24 cellular contexts compared by ENCODE assay signal in genomic region chr13:42720858-42721219, GRCh38.
DNase-seq lines count a peak whose midpoint lies in the region; ATAC-seq, FAIRE-seq and TF ChIP-seq lines count a peak whose summit lies in the region.
"Had no signal": no experiment of that assay in that cellular context is flagged by ENCODE, and none has a peak within 500 bp of the region (broad histone marks: within the 10 kb centered on the region; RNA-seq: fewer than 3 reads in every experiment).

No MANE protein-coding gene starts in this region.

- no peaks in the 10 kb centered on the region for H4K20me1 ChIP-seq in GM23338 (replicated peaks; ENCODE audit: insufficient read depth)
- H4K20me1 ChIP-seq in fibroblast of lung (ENCODE audit: control insufficient read depth, extremely low read depth, insufficient read depth, low read length) = no peaks in the 10 kb centered on the region

- H3K27me3 ChIP-seq in GM23338 (ENCODE audit: insufficient read depth) = no peaks in the 10 kb centered on the region
- H3K27me3 ChIP-seq in fibroblast of lung (ENCODE audit: control insufficient read depth, insufficient read depth, low read length) = no peaks in the 10 kb centered on the region
- H3K27me3 ChIP-seq: cardiac muscle cell, gastrocnemius medialis, sigmoid colon had no signal

- no peaks in the 10 kb centered on the region for H3K9me3 ChIP-seq in A549
- H3K9me3 ChIP-seq in fibroblast of lung (ENCODE audit: control insufficient read depth, insufficient read depth, low read depth, low read length) = no peaks in the 10 kb centered on the region
- H3K9me3 ChIP-seq: gastrocnemius medialis had no signal

- H2AFZ ChIP-seq in GM23338 = peak overlapping the region; percentile 40; the same call in 1 of the 2 replicates
- peak overlapping the region; percentile 10 for H2AFZ ChIP-seq in fibroblast of lung (ENCODE audit: low read length)

- ATAC-seq in A549 (peak in 1 of 2 experiments; percentile 36; a peak in 1 of 6 replicates), GM23338 (no peak), SK-N-SH treated with all-trans-retinoic acid at 6 μM for 48 hours (peak; percentile 62), GM18873 (IDR thresholded peaks at IDR 0.05; ENCODE audit: low FRiP score, unreplicated experiment) (no peak)
- ATAC-seq: gastrocnemius medialis; stimulated activated naive B cell treated with anti-CD40 and anti-IgM and Interleukin-4, amounts not matched to agents 10 μg/mL and 1 μg/mL and 100 μg/mL, for 72 hours had no signal

- H3K9me3 Mint-ChIP-seq in GM23338 = no peaks in the 10 kb centered on the region; the same call in 2 of the 3 replicates
- H3K9me3 Mint-ChIP-seq: stimulated activated naive B cell treated with anti-CD40 and anti-IgM and Interleukin-4, amounts not matched to agents 10 μg/mL and 1 μg/mL and 100 μg/mL, for 72 hours had no signal

- H3K9ac ChIP-seq in fibroblast of lung (ENCODE audit: insufficient read depth, low read length) = no peak overlapping the region

- no peak for FAIRE-seq in A549 (lab: Jason Lieb, UNC)
- FAIRE-seq: HTR-8/SVneo had no signal

- no peaks in the 10 kb centered on the region for H3K36me3 Mint-ChIP-seq in GM23338 (ENCODE audit: low read depth)
- H3K36me3 Mint-ChIP-seq: CD4-positive, CD25-positive, alpha-beta regulatory T cell; stimulated activated naive B cell treated with anti-CD40 and anti-IgM and Interleukin-4, amounts not matched to agents 10 μg/mL and 1 μg/mL and 100 μg/mL, for 72 hours had no signal

- no peak for TF ChIP-seq POLR2A in A549 (IDR thresholded peaks at IDR 0.05; ENCODE audit: low read length)

- H3K4me3 ChIP-seq in A549 (0 out of 3 replicates have a peak overlapping the region, but pooled peaks have one; percentile 12), GM23338 (no peak overlapping the region), fibroblast of lung (replicated peaks in 1 of 4; ENCODE audit: control extremely low read depth in 1 of 4, insufficient read depth in 1 of 4, low read depth in 3 of 4, low read length in 4 of 4) (peak overlapping the region in 1 of 4 experiments; percentile 35)
- H3K4me3 ChIP-seq: cardiac muscle cell, gastrocnemius medialis, sigmoid colon had no signal

- CTCF ChIA-PET in A549 (lab: Yijun Ruan, JAX) = no interaction called here

- no peaks in the 10 kb centered on the region for H3F3A ChIP-seq in GM23338 (replicated peaks; ENCODE audit: low read depth)

- H3K4me1 ChIP-seq in A549 = peaks cover 15% of the 10 kb centered on the region
- no peaks in the 10 kb centered on the region for H3K4me1 ChIP-seq in GM23338 (ENCODE audit: insufficient read depth)
- peaks cover 3% of the 10 kb centered on the region for H3K4me1 ChIP-seq in fibroblast of lung (ENCODE audit: control insufficient read depth, extremely low read depth, insufficient read depth, low read length)
- H3K4me1 ChIP-seq: gastrocnemius medialis, sigmoid colon had no signal

- H3K36me3 ChIP-seq in GM23338 (ENCODE audit: insufficient read depth) (no peaks in the 10 kb centered on the region), fibroblast of lung (ENCODE audit: control insufficient read depth, insufficient read depth, low read length) (no peaks in the 10 kb centered on the region)
- H3K36me3 ChIP-seq: cardiac muscle cell, gastrocnemius medialis, sigmoid colon had no signal

- H3K4me1 Mint-ChIP-seq in GM23338 = no peaks in the 10 kb centered on the region
- H3K4me1 Mint-ChIP-seq: CD4-positive, CD25-positive, alpha-beta regulatory T cell; stimulated activated naive B cell treated with anti-CD40 and anti-IgM and Interleukin-4, amounts not matched to agents 10 μg/mL and 1 μg/mL and 100 μg/mL, for 72 hours had no signal

- WGBS in A549 (ENCODE audit: missing lambda C conversion rate) = 13% methylated on average over 2 of the region's 2 CpGs

- no peak overlapping the region for H3K27ac Mint-ChIP-seq in GM23338
- H3K27ac Mint-ChIP-seq: CD4-positive, CD25-positive, alpha-beta regulatory T cell; H9; stimulated activated naive B cell treated with anti-CD40 and anti-IgM and Interleukin-4, amounts not matched to agents 10 μg/mL and 1 μg/mL and 100 μg/mL, for 72 hours had no signal

- peak overlapping the region; percentile 69 for H3K4me2 ChIP-seq in A549
- no peak overlapping the region for H3K4me2 ChIP-seq in GM23338
- peak overlapping the region; percentile 4 for H3K4me2 ChIP-seq in fibroblast of lung (ENCODE audit: extremely low read depth, insufficient read depth, low read length)

- H3K27me3 Mint-ChIP-seq in GM23338 (ENCODE audit: insufficient read depth, low read depth, poor library complexity) = no peaks in the 10 kb centered on the region

- TF ChIP-seq EP300 in A549 (IDR thresholded peaks at IDR 0.05) = no peak

- H3K79me2 ChIP-seq in GM23338 (replicated peaks; ENCODE audit: insufficient read depth) (no peaks in the 10 kb centered on the region), fibroblast of lung (ENCODE audit: control insufficient read depth, insufficient read depth, low read length) (no peaks in the 10 kb centered on the region)

- TF ChIP-seq CTCF in A549 (IDR thresholded peaks at IDR 0.05) (no peak), GM23338 (conservative IDR thresholded peaks at IDR 0.05; ENCODE audit: low read depth in 2 of 2) (no peak), fibroblast of lung (conservative IDR thresholded peaks at IDR 0.05 in 1 of 2, IDR thresholded peaks at IDR 0.05 in 1 of 2; ENCODE audit: low read depth in 1 of 2, low read length in 2 of 2) (no peak)

- TF ChIP-seq RAD21 in A549 (conservative IDR thresholded peaks at IDR 0.05 in 1 of 2, IDR thresholded peaks at IDR 0.05 in 1 of 2) = no peak

- no peak for DNase-seq in A549 (ENCODE audit: low read depth in 1 of 2, low spot score in 1 of 2)
- no peak for DNase-seq in GM23338 (ENCODE audit: low spot score)
- no peak for DNase-seq in fibroblast of lung (ENCODE audit: low read depth in 2 of 2)
- no peak for DNase-seq in T-helper 9 cell
- DNase-seq in NCI-H2029 treated with DMSO at 0.1 percent for 48 hours (lab: John Stamatoyannopoulos, UW) = no peak
- DNase-seq in substantia nigra (lab: John Stamatoyannopoulos, UW) = no peak
- DNase-seq: activated CD4-positive, alpha-beta T cell treated with anti-CD3 and anti-CD28 coated beads for 1 hour; activated gamma-delta T cell; CD4-positive, CD25-positive, alpha-beta regulatory T cell; gastrocnemius medialis; GF-D8; H9; Karpas-422; NCI-H1092; NCI-H2029; NCI-H446; posterior cingulate gyrus; stimulated activated naive B cell treated with anti-CD40 and anti-IgM and Interleukin-4, amounts not matched to agents 10 μg/mL and 1 μg/mL and 100 μg/mL, for 72 hours had no signal

- POLR2A ChIA-PET in A549 (lab: Yijun Ruan, JAX) = no interaction called here

- no peak overlapping the region for H3K4me3 Mint-ChIP-seq in GM23338
- H3K4me3 Mint-ChIP-seq: CD4-positive, CD25-positive, alpha-beta regulatory T cell; H9; nephron; stimulated activated naive B cell treated with anti-CD40 and anti-IgM and Interleukin-4, amounts not matched to agents 10 μg/mL and 1 μg/mL and 100 μg/mL, for 72 hours had no signal

- H3K27ac ChIP-seq in A549 (peak overlapping the region; percentile 58 to 62; a peak in 3 of 6 replicates), GM23338 (ENCODE audit: low read depth) (no peak overlapping the region), fibroblast of lung (ENCODE audit: insufficient read depth, low read length) (peak overlapping the region; percentile 44), substantia nigra (ENCODE audit: low read depth, low read length, poor library complexity, severe bottlenecking) (no peak overlapping the region)
- H3K27ac ChIP-seq: cardiac muscle cell, gastrocnemius medialis, sigmoid colon had no signal

- H3K9me2 ChIP-seq in GM23338 (ENCODE audit: insufficient read depth) = peaks cover 6% of the 10 kb centered on the region; the same call in 1 of the 2 replicates

TF ChIP-seq in A549, 52 proteins besides CTCF, POLR2A, EP300 and RAD21 (continues in another document):
- TF ChIP-seq FOSB (CRISPR knock-in tag; IDR thresholded peaks at IDR 0.05) (no peak), ZFP36 (IDR thresholded peaks at IDR 0.05; ENCODE audit: borderline replicate concordance, partially characterized antibody) (no peak), NPAS2 (CRISPR knock-in tag; IDR thresholded peaks at IDR 0.05; ENCODE audit: borderline replicate concordance) (no peak), TFCP2L1 (CRISPR knock-in tag; IDR thresholded peaks at IDR 0.05) (no peak), MAFK (IDR thresholded peaks at IDR 0.05; ENCODE audit: partially characterized antibody) (no peak), NFE2L2 (conservative IDR thresholded peaks at IDR 0.05; ENCODE audit: low read length) (no peak), RARB (CRISPR knock-in tag; IDR thresholded peaks at IDR 0.05) (no peak), RNF2 (IDR thresholded peaks at IDR 0.05; ENCODE audit: borderline replicate concordance, low read depth) (no peak), HDAC2 (IDR thresholded peaks at IDR 0.05) (no peak), PHF8 (IDR thresholded peaks at IDR 0.05; ENCODE audit: borderline replicate concordance, low read depth) (no peak)

TF ChIP-seq in GM23338, 12 proteins besides CTCF, POLR2A, EP300 and RAD21 (continues in another document):
- no peak for TF ChIP-seq CREB1 (CRISPR knock-in tag; IDR thresholded peaks at IDR 0.05; ENCODE audit: low read depth)

TF ChIP-seq in SK-N-SH treated with all-trans-retinoic acid at 6 μM for 48 hours, 23 proteins besides CTCF, POLR2A, EP300 and RAD21:
- no peak for TF ChIP-seq PATZ1 (CRISPR knock-in tag; IDR thresholded peaks at IDR 0.05; ENCODE audit: borderline replicate concordance)
- no peak for TF ChIP-seq SNAI2 (CRISPR knock-in tag; IDR thresholded peaks at IDR 0.05)
- TF ChIP-seq ZFP30 (CRISPR knock-in tag; IDR thresholded peaks at IDR 0.05) = no peak

Comparison
In these comparisons a context has a peak if more than half of its experiments do, and no peak if none do; other contexts are left out.
1. H3K27ac ChIP-seq: peak in A549 (2 of 2) and fibroblast of lung (single experiment); none in GM23338 (single experiment) and substantia nigra (single experiment).